ENCODE assay signal across 8 cellular contexts in the genomic region with DNA sequence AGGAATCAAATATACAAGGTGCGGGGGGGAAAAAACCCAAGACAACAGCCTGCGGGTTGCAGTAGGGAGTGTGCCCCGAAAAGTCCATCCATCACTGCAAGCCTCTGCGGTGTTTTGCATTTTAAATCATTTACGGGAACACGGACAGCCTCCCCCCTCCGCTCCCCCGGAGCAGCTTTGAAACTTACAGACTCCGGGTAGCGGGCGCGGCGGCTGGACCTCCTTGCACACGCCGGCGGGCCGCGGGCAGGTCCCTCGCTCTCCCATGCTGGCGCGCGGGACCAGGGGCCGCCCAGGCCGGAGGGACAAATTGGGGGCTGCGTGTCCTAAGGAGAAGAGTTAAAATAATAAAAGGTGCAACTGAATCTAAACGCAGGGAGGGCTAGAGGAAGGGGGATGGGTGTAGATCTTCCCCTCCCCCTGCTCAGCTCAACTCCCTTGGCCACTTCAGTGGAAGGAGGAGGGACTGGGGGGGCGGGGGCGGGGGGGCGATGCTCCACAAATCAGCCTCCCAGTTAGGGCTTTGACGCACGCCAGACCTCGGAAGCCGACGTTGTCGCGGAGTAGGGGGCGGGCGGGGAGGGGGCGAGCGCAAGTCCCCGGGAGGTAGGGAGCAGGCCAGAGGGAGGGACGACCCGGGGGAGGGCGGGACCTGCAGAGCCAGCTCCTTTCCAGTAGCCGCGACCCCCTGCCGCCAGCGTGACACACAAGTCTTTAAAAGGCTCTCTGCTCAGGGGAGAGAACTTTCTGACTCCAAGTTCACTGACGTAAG. TPM values are rescaled to one million over a fixed set of nuclear protein-coding genes. Genes with fewer than 3 reads are reported as not detected.
DNase-seq lines count a peak whose midpoint lies in the region; ATAC-seq and TF ChIP-seq lines count a peak whose summit lies in the region.

A gene (minus strand): TSS at position 349 of the 772 bp plus-strand sequence. CDS start 1,090 bp downstream, outside the sequence.

- H3K27me3 ChIP-seq in H7 (ENCODE audit: control insufficient read depth, insufficient read depth, low read length) (peaks cover 12% of the 10 kb centered on the region), SJCRH30 (peaks cover 12% of the 10 kb centered on the region; the same call in 1 of the 2 replicates), muscle layer of duodenum (ENCODE audit: low read depth, low read length) (no peaks in the 10 kb centered on the region)

- H3K4me1 ChIP-seq in SJCRH30 (no peaks in the 10 kb centered on the region), muscle layer of duodenum (ENCODE audit: control insufficient read depth in 1 of 2, insufficient read depth in 2 of 2, low read length in 2 of 2) (no peaks in the 10 kb centered on the region)

- peak within 1 kb of the TSS; percentile 39 for H3K4me3 ChIP-seq in H7 (ENCODE audit: insufficient read depth, low read depth, low read length)
- peak within 1 kb of the TSS; percentile 49 for H3K4me3 ChIP-seq in SJCRH30
- peak within 1 kb of the TSS; percentile 65 for H3K4me3 ChIP-seq in fibroblast of mammary gland (ENCODE audit: control insufficient read depth, low read depth, low read length)
- peak within 1 kb of the TSS; percentile 59 to 65 for H3K4me3 ChIP-seq in muscle layer of duodenum (ENCODE audit: low read depth in 1 of 2, low read length in 2 of 2)

- no peak for ATAC-seq in GM21381 (IDR thresholded peaks at IDR 0.05; ENCODE audit: unreplicated experiment)
- ATAC-seq in activated CD4-positive, CD25-positive, alpha-beta regulatory T cell treated with anti-CD3 and anti-CD28 coated beads, Interleukin-2, amount 50 U/mL, for 24 hours = no peak
- no peak for ATAC-seq in HG03571 (IDR thresholded peaks at IDR 0.05; ENCODE audit: unreplicated experiment)

- H3K27ac ChIP-seq in SJCRH30 (no peak within 1 kb of the TSS), muscle layer of duodenum (ENCODE audit: low read length) (peak within 1 kb of the TSS; percentile 88)

- DNase-seq in H7 (peak; percentile 83), SJCRH30 (peak; percentile 27 to 40), fibroblast of mammary gland (ENCODE audit: low read depth) (peak; percentile 71), DMS114 treated with DMSO at 0.1 percent for 48 hours (lab: John Stamatoyannopoulos, UW; ENCODE audit: unreplicated experiment) (no peak)

- TF ChIP-seq CTCF in fibroblast of mammary gland (conservative IDR thresholded peaks at IDR 0.05; ENCODE audit: control insufficient read depth, insufficient read depth, low read depth, low read length) = no peak

- H3K36me3 ChIP-seq in H7 (replicated peaks; ENCODE audit: control insufficient read depth, insufficient read depth, low read length) (no peaks in the 10 kb centered on the region), SJCRH30 (no peaks in the 10 kb centered on the region), muscle layer of duodenum (ENCODE audit: control insufficient read depth in 1 of 2, insufficient read depth in 2 of 2, low read length in 2 of 2) (no peaks in the 10 kb centered on the region)

- H3K9me3 ChIP-seq in SJCRH30 (replicated peaks) (no peaks in the 10 kb centered on the region), muscle layer of duodenum (ENCODE audit: control insufficient read depth in 1 of 2, low read length in 2 of 2) (no peaks in the 10 kb centered on the region)

RNA-seq across cellular contexts. Expression of the gene that starts here (rescaled TPM):
- 0.42 and 0.89 TPM in 2 replicates for total RNA-seq in H7 (2014; rRNA removed; shearing (Covaris generic))
- 0.20 and 0.28 TPM in 2 replicates for total RNA-seq in SJCRH30 (2014; rRNA removed; shearing (Covaris generic))

Comparison
In these comparisons a context has a peak if more than half of its experiments do, and no peak if none do; other contexts are left out.
1. Peak in DNase-seq and H3K4me3 ChIP-seq in H7; RNA of the gene not detected or under 1 TPM.
2. Peak in DNase-seq and H3K4me3 ChIP-seq in SJCRH30; RNA of the gene not detected or under 1 TPM.